In genomic region chr7:48154792-48155413, GRCh38 we compare ENCODE assay signal across 1 cellular context.
TF ChIP-seq lines count a peak whose summit lies in the region.

No MANE protein-coding gene starts in this region.

TF ChIP-seq in HCT116, 20 proteins besides CTCF, POLR2A, EP300 and RAD21 (continued from another document):
- TF ChIP-seq ATF3 (IDR thresholded peaks at IDR 0.05) (no peak), SP1 (IDR thresholded peaks at IDR 0.05; ENCODE audit: low read depth) (no peak), FOSL1 (IDR thresholded peaks at IDR 0.05; ENCODE audit: low read depth) (no peak)
